14 cellular contexts compared by ENCODE assay signal in genomic region chr22:42284230-42284591, GRCh38. TPM values are rescaled to one million over a fixed set of nuclear protein-coding genes. Genes with fewer than 3 reads are reported as not detected.
DNase-seq lines count a peak whose midpoint lies in the region; ATAC-seq and TF ChIP-seq lines count a peak whose summit lies in the region.
"Had no signal": no experiment of that assay in that cellular context is flagged by ENCODE, and none has a peak within 500 bp of the region (broad histone marks: within the 10 kb centered on the region; RNA-seq: fewer than 3 reads in every experiment).

No MANE protein-coding gene starts in this region.

- ATAC-seq in right cardiac atrium (no peak), left ventricle myocardium superior (no peak), GM19397 (IDR thresholded peaks at IDR 0.05; ENCODE audit: unreplicated experiment) (no peak)
- ATAC-seq in naive thymus-derived CD4-positive, alpha-beta T cell: no peak

- peaks cover 5% of the 10 kb centered on the region for H3K4me1 ChIP-seq in right cardiac atrium (ENCODE audit: control insufficient read depth, insufficient read depth, low read length)
- peaks cover 28 to 31% of the 10 kb centered on the region in 2 donors for H3K4me1 ChIP-seq in naive thymus-derived CD4-positive, alpha-beta T cell (ENCODE audit: control insufficient read depth in 2 of 2, insufficient read depth in 2 of 2, low read length in 2 of 2)
- H3K4me1 ChIP-seq in vagina: peaks cover 22% of the 10 kb centered on the region

- DNase-seq in right cardiac atrium (no peak), left ventricle myocardium superior (no peak), vagina (ENCODE audit: extremely low spot score in 2 of 2) (no peak), NCI-H2029 treated with DMSO at 0.1 percent for 48 hours (lab: John Stamatoyannopoulos, UW) (no peak), foreskin fibroblast (no peak)
- no peak for DNase-seq in activated naive CD8-positive, alpha-beta T cell treated with anti-CD3 and anti-CD28 coated beads for 36 hours
- no peak for DNase-seq in naive thymus-derived CD4-positive, alpha-beta T cell
- DNase-seq: DMS79 treated with DMSO at 0.1 percent for 48 hours, NCI-H2081, NCI-H774, small intestine had no signal

- peaks cover 18% of the 10 kb centered on the region for H3K4me1 Mint-ChIP-seq in activated naive CD8-positive, alpha-beta T cell treated with anti-CD3 and anti-CD28 coated beads for 36 hours
- H3K4me1 Mint-ChIP-seq in naive thymus-derived CD4-positive, alpha-beta T cell: peaks cover 18 to 52% (median 45%) of the 10 kb centered on the region in 7 donors

- H3K27me3 ChIP-seq in right cardiac atrium (ENCODE audit: control insufficient read depth, insufficient read depth) (no peaks in the 10 kb centered on the region), vagina (no peaks in the 10 kb centered on the region)
- H3K27me3 ChIP-seq in naive thymus-derived CD4-positive, alpha-beta T cell (ENCODE audit: control insufficient read depth in 2 of 2, insufficient read depth in 2 of 2, low read length in 2 of 2): no peaks in the 10 kb centered on the region

- intact Hi-C loops in right cardiac atrium (cut with DNase I) (no loop called here), left ventricle myocardium superior (cut with micrococcal nuclease) (no loop called here), vagina (cut with DNase I) (no loop called here)
- intact Hi-C loops in naive thymus-derived CD4-positive, alpha-beta T cell (cut with micrococcal nuclease): no loop called here

- H3K27ac Mint-ChIP-seq in activated naive CD8-positive, alpha-beta T cell treated with anti-CD3 and anti-CD28 coated beads for 36 hours: no peak overlapping the region
- H3K27ac Mint-ChIP-seq in naive thymus-derived CD4-positive, alpha-beta T cell: peak overlapping the region in 1 of 9 donors; percentile 78
- H3K27ac Mint-ChIP-seq: nephron progenitor cell had no signal

- CTCF ChIA-PET in naive thymus-derived CD4-positive, alpha-beta T cell (lab: Charles Lee): no interaction called here

- H3K4me3 Mint-ChIP-seq in activated naive CD8-positive, alpha-beta T cell treated with anti-CD3 and anti-CD28 coated beads for 36 hours: peak overlapping the region; percentile 71
- peak overlapping the region; percentile 14 to 84 (median 76) for H3K4me3 Mint-ChIP-seq in naive thymus-derived CD4-positive, alpha-beta T cell

- H3K4me3 ChIP-seq in right cardiac atrium (ENCODE audit: low read length): peak overlapping the region; percentile 26
- H3K4me3 ChIP-seq in naive thymus-derived CD4-positive, alpha-beta T cell (ENCODE audit: low read length): no peak overlapping the region
- peak overlapping the region; percentile 44 to 53 for H3K4me3 ChIP-seq in vagina
- no peak overlapping the region for H3K4me3 ChIP-seq in foreskin fibroblast (ENCODE audit: low read depth in 1 of 2, low read length in 2 of 2)

- 36% methylated on average over 6 of the region's 6 CpGs for WGBS in right cardiac atrium

- H3K9me3 ChIP-seq in right cardiac atrium (ENCODE audit: control insufficient read depth, low read length) (no peaks in the 10 kb centered on the region), vagina (no peaks in the 10 kb centered on the region)
- H3K9me3 ChIP-seq in naive thymus-derived CD4-positive, alpha-beta T cell (ENCODE audit: control insufficient read depth in 2 of 3, low read length in 3 of 3): no peaks in the 10 kb centered on the region
- H3K9me3 ChIP-seq: heart left ventricle had no signal

- H3K36me3 Mint-ChIP-seq in activated naive CD8-positive, alpha-beta T cell treated with anti-CD3 and anti-CD28 coated beads for 36 hours: no peaks in the 10 kb centered on the region
- H3K36me3 Mint-ChIP-seq in naive thymus-derived CD4-positive, alpha-beta T cell: no peaks in the 10 kb centered on the region

- POLR2A ChIA-PET in naive thymus-derived CD4-positive, alpha-beta T cell (lab: Charles Lee): interaction anchor here (1.9 kb wide), 1 partner anchor 9 kb away, joined by 7 read pairs; no protein-coding TSS in a partner anchor

- no peak for TF ChIP-seq CTCF in vagina (IDR thresholded peaks at IDR 0.05)
- TF ChIP-seq CTCF in foreskin fibroblast (IDR thresholded peaks at IDR 0.05; ENCODE audit: low read depth, low read length): no peak

- H3K27ac ChIP-seq in right cardiac atrium (ENCODE audit: low read length): no peak overlapping the region
- H3K27ac ChIP-seq in naive thymus-derived CD4-positive, alpha-beta T cell (ENCODE audit: low read depth, low read length): no peak overlapping the region
- H3K27ac ChIP-seq in vagina: no peak overlapping the region
- H3K27ac ChIP-seq: heart left ventricle had no signal

- H3K9me3 Mint-ChIP-seq in activated naive CD8-positive, alpha-beta T cell treated with anti-CD3 and anti-CD28 coated beads for 36 hours: no peaks in the 10 kb centered on the region
- H3K9me3 Mint-ChIP-seq in naive thymus-derived CD4-positive, alpha-beta T cell: no peaks in the 10 kb centered on the region
- H3K9me3 Mint-ChIP-seq: nephron progenitor cell had no signal

- no peaks in the 10 kb centered on the region for H3K36me3 ChIP-seq in naive thymus-derived CD4-positive, alpha-beta T cell (ENCODE audit: control insufficient read depth in 2 of 3, insufficient read depth in 3 of 3, low read length in 3 of 3)
- H3K36me3 ChIP-seq in vagina: no peaks in the 10 kb centered on the region
- H3K36me3 ChIP-seq: heart left ventricle had no signal

- peaks cover 11% of the 10 kb centered on the region for H3K27me3 Mint-ChIP-seq in activated naive CD8-positive, alpha-beta T cell treated with anti-CD3 and anti-CD28 coated beads for 36 hours
- peaks cover 0 to 28% (median 4%) of the 10 kb centered on the region in 5 donors for H3K27me3 Mint-ChIP-seq in naive thymus-derived CD4-positive, alpha-beta T cell

- TF ChIP-seq POLR2A in vagina (IDR thresholded peaks at IDR 0.05): no peak

RNA-seq across cellular contexts. Expression of gene TCF20, which starts 13.8 kb away (rescaled TPM):
- total RNA-seq in right cardiac atrium (10 to 100 TPM; 16.3 to 19.6 (median 17.9) TPM), left ventricle myocardium superior (14.9 TPM), vagina (30.4 TPM)
- polyA plus RNA-seq in right cardiac atrium: 6.5 TPM
- 10 to 100 TPM; 62.4 to 68.4 TPM for total RNA-seq in activated naive CD8-positive, alpha-beta T cell treated with anti-CD3 and anti-CD28 coated beads for 36 hours
- 10 to 100 TPM; 63.6 to 97.2 (median 78.1) TPM for total RNA-seq in naive thymus-derived CD4-positive, alpha-beta T cell
- polyA plus RNA-seq in naive thymus-derived CD4-positive, alpha-beta T cell: 1 to 10 TPM; 3.3 to 3.8 TPM

Comparison
In these comparisons a context has a peak if more than half of its experiments do, and no peak if none do; other contexts are left out.
1. H3K4me3 ChIP-seq: peak in right cardiac atrium (single experiment) and vagina (2 of 2); none in naive thymus-derived CD4-positive, alpha-beta T cell (single experiment) and foreskin fibroblast (0 of 2).